8 cellular contexts compared by ENCODE assay signal in genomic region chr2:100260712-100261620, GRCh38.
DNase-seq lines count a peak whose midpoint lies in the region; ATAC-seq and TF ChIP-seq lines count a peak whose summit lies in the region.

No MANE protein-coding gene starts in this region.

- ATAC-seq in Panc1 (peak; percentile 86), HG02798 (IDR thresholded peaks at IDR 0.05; ENCODE audit: poor library complexity, unreplicated experiment) (no peak), HG03469 (IDR thresholded peaks at IDR 0.05; ENCODE audit: unreplicated experiment) (no peak)

- intact Hi-C loops in Panc1 (cut with micrococcal nuclease; ENCODE audit: unreplicated experiment): loop anchor here (5.0 kb wide), 1 partner anchor 704 kb away; no protein-coding TSS in a partner anchor

- H3K27me3 Mint-ChIP-seq in type B pancreatic cell: peaks cover 2% of the 10 kb centered on the region

- CTCF ChIA-PET in Panc1 (lab: Charles Lee): interaction anchor here (0.6 to 2.3 kb wide), 9 partner anchors 9 to 702 kb away, joined by 3 to 29 read pairs (median 4); no protein-coding TSS in a partner anchor

- in situ Hi-C loops in Panc1 (cut with HindIII; ENCODE audit: low pct_unique_long_range_greater_than_20kb, low sequenced_read_pairs): no loop called here

- H3K9me3 ChIP-seq in Panc1 (ENCODE audit: control insufficient read depth, insufficient read depth, low read depth, low read length): no peaks in the 10 kb centered on the region
- H3K9me3 ChIP-seq in liver (ENCODE audit: control insufficient read depth in 4 of 4, low read length in 3 of 4): no peaks in the 10 kb centered on the region

- no peak overlapping the region for H3K9ac ChIP-seq in liver (ENCODE audit: low read depth in 1 of 2, low read length in 2 of 2)

- WGBS in liver: 63% methylated on average over 15 of the region's 15 CpGs

- H3K4me1 ChIP-seq in Panc1 (ENCODE audit: control insufficient read depth, insufficient read depth, low read length) (peaks cover 7% of the 10 kb centered on the region), liver (ENCODE audit: control insufficient read depth in 4 of 4, insufficient read depth in 4 of 4, low read length in 3 of 4) (no peaks in the 10 kb centered on the region)

- peak; percentile 95 to 96 for TF ChIP-seq RAD21 in liver (IDR thresholded peaks at IDR 0.05)

- no peak overlapping the region for H3K27ac Mint-ChIP-seq in type B pancreatic cell

- no peak overlapping the region for H3K4me3 Mint-ChIP-seq in type B pancreatic cell

- no peaks in the 10 kb centered on the region for H3K27me3 ChIP-seq in HL-60 (ENCODE audit: insufficient read depth, poor library complexity, severe bottlenecking)
- H3K27me3 ChIP-seq in Panc1 (ENCODE audit: control insufficient read depth, insufficient read depth, low read length): no peaks in the 10 kb centered on the region
- no peaks in the 10 kb centered on the region for H3K27me3 ChIP-seq in liver (ENCODE audit: control insufficient read depth in 4 of 4, insufficient read depth in 4 of 4, low read length in 3 of 4)

- no peak overlapping the region for H3K27ac ChIP-seq in HL-60 (replicated peaks)
- no peak overlapping the region for H3K27ac ChIP-seq in Panc1 (ENCODE audit: low read length)
- H3K27ac ChIP-seq in liver (ENCODE audit: low read depth in 1 of 2, low read length in 2 of 2): no peak overlapping the region

- H3K4me1 Mint-ChIP-seq in type B pancreatic cell (ENCODE audit: unreplicated experiment): peaks cover 3% of the 10 kb centered on the region

- TF ChIP-seq CTCF in HL-60 (IDR thresholded peaks at IDR 0.05; ENCODE audit: insufficient read depth, low read length) (peak; percentile 59), Panc1 (IDR thresholded peaks at IDR 0.05) (peak; percentile 75), liver (IDR thresholded peaks at IDR 0.05; ENCODE audit: low read depth, low read length, missing input control) (peak; percentile 79), type B pancreatic cell (conservative IDR thresholded peaks at IDR 0.05) (peak; percentile 82)

- no peaks in the 10 kb centered on the region for H3K36me3 Mint-ChIP-seq in type B pancreatic cell

- H3K9me3 Mint-ChIP-seq in type B pancreatic cell: no peaks in the 10 kb centered on the region

- H3K4me3 ChIP-seq in HL-60 (replicated peaks; ENCODE audit: insufficient read depth, low read length) (no peak overlapping the region), Panc1 (ENCODE audit: low read depth in 2 of 2, low read length in 2 of 2) (no peak overlapping the region), liver (ENCODE audit: low read depth in 1 of 3, low read length in 3 of 3) (no peak overlapping the region)

- no peaks in the 10 kb centered on the region for H3K36me3 ChIP-seq in Panc1 (ENCODE audit: control insufficient read depth, insufficient read depth, low read length)
- no peaks in the 10 kb centered on the region for H3K36me3 ChIP-seq in liver (ENCODE audit: control insufficient read depth in 4 of 4, insufficient read depth in 3 of 4, low read depth in 1 of 4, low read length in 3 of 4)

- BruUV-seq in Panc1 (replicated peaks; lab: Mats Ljungman, UMichigan): no TSS peak

- POLR2A ChIA-PET in Panc1 (lab: Charles Lee): interaction anchor here (0.6 kb wide), 1 partner anchor 223 kb away, joined by 4 read pairs; no protein-coding TSS in a partner anchor

- DNase-seq in EH (ENCODE audit: low read depth): peak; percentile 82
- peak; percentile 24 to 26 for DNase-seq in HL-60 (ENCODE audit: low read depth in 1 of 2, low spot score in 1 of 2)
- peak; percentile 48 for DNase-seq in Panc1 (ENCODE audit: low read depth, low spot score)
- DNase-seq in dermis blood vessel endothelial cell: peak; percentile 73
- DNase-seq in type B pancreatic cell (ENCODE audit: extremely low spot score, unreplicated experiment): no peak

TF ChIP-seq in liver, 16 proteins besides CTCF, POLR2A, EP300 and RAD21:
- TF ChIP-seq GABPA (IDR thresholded peaks at IDR 0.05 in 1 of 2, conservative IDR thresholded peaks at IDR 0.05 in 1 of 2) (no peak), SP1 (IDR thresholded peaks at IDR 0.05) (no peak), RXRA (IDR thresholded peaks at IDR 0.05) (no peak), TAF1 (conservative IDR thresholded peaks at IDR 0.05) (no peak)
